21 cellular contexts compared by ENCODE assay signal in the genomic region with DNA sequence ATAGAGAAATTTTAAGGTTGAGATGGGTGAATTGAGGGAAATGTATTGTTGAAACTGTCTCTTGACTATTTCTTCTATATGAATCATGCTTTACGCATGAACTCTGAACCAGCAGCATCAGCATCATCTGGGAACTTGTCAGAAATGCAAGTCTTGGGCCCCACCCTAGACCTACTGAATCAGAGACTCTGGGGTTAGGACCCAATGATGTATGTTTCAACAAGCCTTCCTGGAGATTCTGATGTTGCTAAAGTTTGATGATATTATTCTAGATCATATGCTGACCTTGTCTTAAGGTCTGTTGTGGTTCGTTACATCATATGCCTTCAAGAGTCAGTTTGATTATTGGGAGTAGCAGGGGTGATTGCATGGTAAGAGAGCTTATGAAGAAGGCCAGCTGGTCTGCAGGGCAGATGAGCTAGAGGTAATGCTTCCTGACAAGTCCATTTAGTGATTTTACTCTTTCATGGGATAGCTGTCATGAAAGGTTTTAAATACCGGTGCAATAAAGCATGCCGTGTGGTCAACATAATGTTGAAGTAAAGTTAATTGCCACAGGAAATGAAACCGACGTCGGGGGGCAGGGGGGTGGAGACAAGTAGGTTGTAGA.
"Had no signal": no experiment of that assay in that cellular context is flagged by ENCODE, and none has a peak within 500 bp of the region (broad histone marks: within the 10 kb centered on the region; RNA-seq: fewer than 3 reads in every experiment).

No MANE protein-coding gene starts in this region.

- DNase-seq: activated B cell treated with CpG ODN at 0.5 μM for 24 hours; activated CD4-positive, alpha-beta T cell treated with anti-CD3 and anti-CD28 coated beads, Interleukin-2, amount 10 ng/mL, durations not matched to agents 24 days and 14 days; activated CD8-positive, alpha-beta memory T cell treated with anti-CD3 and anti-CD28 coated beads, Interleukin-2, amount 50 U/mL, for 48 hours; activated gamma-delta T cell treated with Interleukin-2 at 50 U/mL for 16 hours; activated naive CD8-positive, alpha-beta T cell treated with anti-CD3 and anti-CD28 coated beads for 36 hours; activated T-cell treated with anti-CD3 and anti-CD28 coated beads, Interleukin-2, amount 50 U/mL, for 72 hours; amygdala; islet precursor cell; left ventricle myocardium inferior; naive thymus-derived CD8-positive, alpha-beta T cell; posterior cingulate gyrus; right cardiac atrium; T-helper 2 cell; trophoblast cell had no signal

- H3K27ac Mint-ChIP-seq: activated B cell treated with CpG ODN at 0.5 μM for 24 hours; activated CD4-positive, alpha-beta T cell treated with anti-CD3 and anti-CD28 coated beads, Interleukin-2, amount 10 ng/mL, durations not matched to agents 24 days and 14 days; activated naive CD8-positive, alpha-beta T cell treated with anti-CD3 and anti-CD28 coated beads for 36 hours; activated T-cell treated with anti-CD3 and anti-CD28 coated beads, Interleukin-2, amount 50 U/mL, for 72 hours; brain; memory B cell; naive thymus-derived CD8-positive, alpha-beta T cell; stimulated activated naive CD8-positive, alpha-beta T cell treated with anti-CD3 and anti-CD28 coated beads, Interleukin-15, Interleukin-2, amounts not matched to agents 100 ng/mL and 50 ng/mL, for 24 hours had no signal

- H3K9me3 Mint-ChIP-seq: activated CD4-positive, alpha-beta T cell treated with anti-CD3 and anti-CD28 coated beads, Interleukin-2, amount 10 ng/mL, durations not matched to agents 24 days and 14 days; activated naive CD8-positive, alpha-beta T cell treated with anti-CD3 and anti-CD28 coated beads for 36 hours; activated T-cell treated with anti-CD3 and anti-CD28 coated beads, Interleukin-2, amount 50 U/mL, for 72 hours; central memory CD8-positive, alpha-beta T cell; stimulated activated naive CD8-positive, alpha-beta T cell treated with anti-CD3 and anti-CD28 coated beads, Interleukin-15, Interleukin-2, amounts not matched to agents 100 ng/mL and 50 ng/mL, for 24 hours had no signal

- H3K4me1 Mint-ChIP-seq: activated B cell treated with CpG ODN at 0.5 μM for 24 hours; activated CD4-positive, alpha-beta T cell treated with anti-CD3 and anti-CD28 coated beads, Interleukin-2, amount 10 ng/mL, durations not matched to agents 24 days and 14 days; activated naive CD8-positive, alpha-beta T cell treated with anti-CD3 and anti-CD28 coated beads for 36 hours; brain; central memory CD8-positive, alpha-beta T cell; memory B cell had no signal

- H3K36me3 Mint-ChIP-seq: activated naive CD8-positive, alpha-beta T cell treated with anti-CD3 and anti-CD28 coated beads for 36 hours; brain; memory B cell had no signal

- ATAC-seq: gastroesophageal sphincter; naive thymus-derived CD8-positive, alpha-beta T cell; right cardiac atrium had no signal

- H3K4me3 Mint-ChIP-seq: activated B cell treated with CpG ODN at 0.5 μM for 24 hours; activated CD4-positive, alpha-beta T cell treated with anti-CD3 and anti-CD28 coated beads, Interleukin-2, amount 10 ng/mL, durations not matched to agents 24 days and 14 days; activated naive CD8-positive, alpha-beta T cell treated with anti-CD3 and anti-CD28 coated beads for 36 hours; activated T-cell treated with anti-CD3 and anti-CD28 coated beads, Interleukin-2, amount 50 U/mL, for 72 hours; brain; central memory CD8-positive, alpha-beta T cell; memory B cell; naive thymus-derived CD8-positive, alpha-beta T cell; stimulated activated naive CD8-positive, alpha-beta T cell treated with anti-CD3 and anti-CD28 coated beads, Interleukin-15, Interleukin-2, amounts not matched to agents 100 ng/mL and 50 ng/mL, for 24 hours had no signal

- H3K27me3 Mint-ChIP-seq: activated CD4-positive, alpha-beta T cell treated with anti-CD3 and anti-CD28 coated beads, Interleukin-2, amount 10 ng/mL, durations not matched to agents 24 days and 14 days; brain had no signal

- H3K4me3 ChIP-seq: coronary artery, gastroesophageal sphincter, left ventricle myocardium inferior, suprapubic skin had no signal
